In genomic region chr9:129709471-129710460, GRCh38 we compare ENCODE assay signal across 26 cellular contexts. TPM values are rescaled to one million over a fixed set of nuclear protein-coding genes. Genes with fewer than 3 reads are reported as not detected.
DNase-seq lines count a peak whose midpoint lies in the region; ATAC-seq, FAIRE-seq and TF ChIP-seq lines count a peak whose summit lies in the region.
"Had no signal": no experiment of that assay in that cellular context is flagged by ENCODE, and none has a peak within 500 bp of the region (broad histone marks: within the 10 kb centered on the region; RNA-seq: fewer than 3 reads in every experiment).

No MANE protein-coding gene starts in this region.

- H2AK5ac ChIP-seq in mesenchymal stem cell (ENCODE audit: low read length, severe bottlenecking) = peak overlapping the region; percentile 69

- no peak overlapping the region for H3K4me3 Mint-ChIP-seq in activated naive CD8-positive, alpha-beta T cell treated with anti-CD3 and anti-CD28 coated beads, Interleukin-2, amount 10 ng/mL, durations not matched to agents 7 days and 5 days
- no peak overlapping the region for H3K4me3 Mint-ChIP-seq in activated naive CD8-positive, alpha-beta T cell treated with anti-CD3 and anti-CD28 coated beads for 36 hours
- H3K4me3 Mint-ChIP-seq in stimulated activated naive CD8-positive, alpha-beta T cell treated with anti-CD3 and anti-CD28 coated beads, Interleukin-15, amount 100 ng/mL, for 72 hours = no peak overlapping the region
- H3K4me3 Mint-ChIP-seq: GM23338, neural progenitor cell had no signal

- H3K4me1 Mint-ChIP-seq in activated naive CD8-positive, alpha-beta T cell treated with anti-CD3 and anti-CD28 coated beads, Interleukin-2, amount 10 ng/mL, durations not matched to agents 7 days and 5 days = peaks cover 17% of the 10 kb centered on the region
- H3K4me1 Mint-ChIP-seq in activated naive CD8-positive, alpha-beta T cell treated with anti-CD3 and anti-CD28 coated beads for 36 hours = peaks cover 15% of the 10 kb centered on the region
- peaks cover 27% of the 10 kb centered on the region for H3K4me1 Mint-ChIP-seq in stimulated activated naive CD8-positive, alpha-beta T cell treated with anti-CD3 and anti-CD28 coated beads, Interleukin-15, amount 100 ng/mL, for 72 hours

- H3K23ac ChIP-seq in mesenchymal stem cell (ENCODE audit: low read length in 2 of 2) = no peak overlapping the region

- H3K4me3 ChIP-seq in mesenchymal stem cell (ENCODE audit: insufficient read depth in 1 of 2, low read depth in 1 of 2, low read length in 2 of 2) (no peak overlapping the region), tibial artery (no peak overlapping the region)
- H3K4me3 ChIP-seq: GM23338, mucosa of descending colon, neural progenitor cell, PC-9, prostate gland, SJCRH30 had no signal

- H2BK5ac ChIP-seq in mesenchymal stem cell (ENCODE audit: low read depth, low read length, poor library complexity, severe bottlenecking) = no peak overlapping the region

- H3K36me3 Mint-ChIP-seq in activated naive CD8-positive, alpha-beta T cell treated with anti-CD3 and anti-CD28 coated beads, Interleukin-2, amount 10 ng/mL, durations not matched to agents 7 days and 5 days = no peaks in the 10 kb centered on the region
- no peaks in the 10 kb centered on the region for H3K36me3 Mint-ChIP-seq in activated naive CD8-positive, alpha-beta T cell treated with anti-CD3 and anti-CD28 coated beads for 36 hours
- H3K36me3 Mint-ChIP-seq: neural progenitor cell had no signal

- H3K4ac ChIP-seq in mesenchymal stem cell (ENCODE audit: low read depth in 1 of 2, low read length in 2 of 2) = no peak overlapping the region

- H4K91ac ChIP-seq in mesenchymal stem cell (ENCODE audit: low read length) = peak overlapping the region; percentile 49

- H3K36me3 ChIP-seq in mesenchymal stem cell (ENCODE audit: control insufficient read depth in 1 of 2, insufficient read depth in 2 of 2, low read depth in 1 of 2, low read length in 2 of 2) (peaks cover 0 to 3% of the 10 kb centered on the region in 2 experiments), tibial artery (no peaks in the 10 kb centered on the region)
- H3K36me3 ChIP-seq: neural progenitor cell, prostate gland, SJCRH30 had no signal

- H3K14ac ChIP-seq in mesenchymal stem cell (ENCODE audit: low read length in 2 of 2) = peak overlapping the region in 1 of 2 experiments; percentile 1

- H2BK15ac ChIP-seq in mesenchymal stem cell (ENCODE audit: low read depth, poor library complexity, severe bottlenecking) = peak overlapping the region; percentile 44

- peak overlapping the region; percentile 25 for H3K27ac Mint-ChIP-seq in activated naive CD8-positive, alpha-beta T cell treated with anti-CD3 and anti-CD28 coated beads, Interleukin-2, amount 10 ng/mL, durations not matched to agents 7 days and 5 days
- no peak overlapping the region for H3K27ac Mint-ChIP-seq in activated naive CD8-positive, alpha-beta T cell treated with anti-CD3 and anti-CD28 coated beads for 36 hours
- peak overlapping the region in 1 of 2 donors; percentile 91 for H3K27ac Mint-ChIP-seq in stimulated activated naive CD8-positive, alpha-beta T cell treated with anti-CD3 and anti-CD28 coated beads, Interleukin-15, amount 100 ng/mL, for 72 hours
- H3K27ac Mint-ChIP-seq: GM23338 had no signal

- WGBS in mesenchymal stem cell = 91% methylated on average over 21 of the region's 22 CpGs

- peak overlapping the region in 1 of 2 experiments; percentile 73 for H3K18ac ChIP-seq in mesenchymal stem cell (ENCODE audit: low read depth in 1 of 2, low read length in 2 of 2)

- peak overlapping the region; percentile 62 for H4K8ac ChIP-seq in mesenchymal stem cell (ENCODE audit: low read length)

- no peaks in the 10 kb centered on the region for H3K79me1 ChIP-seq in mesenchymal stem cell (replicated peaks; ENCODE audit: low read length, poor library complexity, severe bottlenecking)

- TF ChIP-seq POLR2A in GM12891 (IDR thresholded peaks at IDR 0.05; ENCODE audit: low read depth, low read length) = no peak

- H2BK120ac ChIP-seq in mesenchymal stem cell (ENCODE audit: low read depth, low read length) = no peak overlapping the region

- H3K27ac ChIP-seq in mesenchymal stem cell (ENCODE audit: low read length, poor library complexity, severe bottlenecking) (no peak overlapping the region), tibial artery (peak overlapping the region; percentile 29 to 81)
- H3K27ac ChIP-seq: HL-60, neural progenitor cell, PC-9, prostate gland, SJCRH30 had no signal

- no peak overlapping the region for H3K4me2 ChIP-seq in mesenchymal stem cell (ENCODE audit: low read length, poor library complexity, severe bottlenecking)
- H3K4me2 ChIP-seq: GM23338, neural progenitor cell, PC-9 had no signal

- H2AFZ ChIP-seq in mesenchymal stem cell (ENCODE audit: low read depth, low read length) = no peak overlapping the region
- H2AFZ ChIP-seq: GM23338, neural progenitor cell, PC-9 had no signal

- H3K4me1 ChIP-seq in mesenchymal stem cell (ENCODE audit: control insufficient read depth, insufficient read depth, low read depth, low read length) (peaks cover 25% of the 10 kb centered on the region), tibial artery (peaks cover 6 to 65% (median 46%) of the 10 kb centered on the region in 4 donors)

- no peak for TF ChIP-seq CTCF in tibial artery (IDR thresholded peaks at IDR 0.05)

- intact Hi-C loops in tibial artery (cut with DNase I; ENCODE audit: low total_unique reads) = no loop called here

- FAIRE-seq in GM12891 (lab: Jason Lieb, UNC) = no peak
- FAIRE-seq: endometrium, HepG2 had no signal

- no peaks in the 10 kb centered on the region for H3K9me3 Mint-ChIP-seq in activated naive CD8-positive, alpha-beta T cell treated with anti-CD3 and anti-CD28 coated beads, Interleukin-2, amount 10 ng/mL, durations not matched to agents 7 days and 5 days
- H3K9me3 Mint-ChIP-seq in activated naive CD8-positive, alpha-beta T cell treated with anti-CD3 and anti-CD28 coated beads for 36 hours = no peaks in the 10 kb centered on the region
- H3K9me3 Mint-ChIP-seq in stimulated activated naive CD8-positive, alpha-beta T cell treated with anti-CD3 and anti-CD28 coated beads, Interleukin-15, amount 100 ng/mL, for 72 hours = no peaks in the 10 kb centered on the region
- H3K9me3 Mint-ChIP-seq: GM23338, neural progenitor cell had no signal

- H3K9ac ChIP-seq in mesenchymal stem cell (ENCODE audit: low read length) = no peak overlapping the region
- H3K9ac ChIP-seq: neural progenitor cell had no signal

- peaks cover 0 to under 1% of the 10 kb centered on the region in 2 experiments for H3K27me3 ChIP-seq in mesenchymal stem cell (ENCODE audit: control insufficient read depth in 1 of 2, insufficient read depth in 1 of 2, low read length in 2 of 2)
- H3K27me3 ChIP-seq in tibial artery = no peaks in the 10 kb centered on the region
- H3K27me3 ChIP-seq: neural progenitor cell had no signal

- peak overlapping the region; percentile 18 to 27 for H2BK12ac ChIP-seq in mesenchymal stem cell (ENCODE audit: low read length in 2 of 2)

- no peak for ATAC-seq in activated naive CD8-positive, alpha-beta T cell treated with anti-CD3 and anti-CD28 coated beads, Interleukin-2, amount 10 ng/mL, durations not matched to agents 7 days and 5 days (ENCODE audit: low read depth)
- ATAC-seq in GM18498 (IDR thresholded peaks at IDR 0.05; ENCODE audit: unreplicated experiment) = no peak
- ATAC-seq in stimulated activated naive CD8-positive, alpha-beta T cell treated with anti-CD3 and anti-CD28 coated beads, Interleukin-15, amount 100 ng/mL, for 72 hours = no peak
- ATAC-seq: GM23338, HepG2, left ventricle myocardium superior, mucosa of descending colon had no signal

- peaks cover 12% of the 10 kb centered on the region for H3K27me3 Mint-ChIP-seq in activated naive CD8-positive, alpha-beta T cell treated with anti-CD3 and anti-CD28 coated beads, Interleukin-2, amount 10 ng/mL, durations not matched to agents 7 days and 5 days
- peaks cover 8% of the 10 kb centered on the region for H3K27me3 Mint-ChIP-seq in activated naive CD8-positive, alpha-beta T cell treated with anti-CD3 and anti-CD28 coated beads for 36 hours
- H3K27me3 Mint-ChIP-seq in stimulated activated naive CD8-positive, alpha-beta T cell treated with anti-CD3 and anti-CD28 coated beads, Interleukin-15, amount 100 ng/mL, for 72 hours = no peaks in the 10 kb centered on the region

- H3K9me3 ChIP-seq in mesenchymal stem cell (ENCODE audit: control insufficient read depth, low read length) (no peaks in the 10 kb centered on the region), tibial artery (no peaks in the 10 kb centered on the region)
- H3K9me3 ChIP-seq: mucosa of descending colon, prostate gland, SJCRH30 had no signal

- DNase-seq in activated naive CD8-positive, alpha-beta T cell treated with anti-CD3 and anti-CD28 coated beads, Interleukin-2, amount 10 ng/mL, durations not matched to agents 7 days and 5 days = no peak
- DNase-seq in activated naive CD8-positive, alpha-beta T cell treated with anti-CD3 and anti-CD28 coated beads for 36 hours = no peak
- peak; percentile 30 for DNase-seq in cerebellar cortex (ENCODE audit: low spot score)
- DNase-seq in mesenchymal stem cell = no peak
- no peak for DNase-seq in tibial artery
- DNase-seq in GM12891 (ENCODE audit: insufficient read length, low spot score) = no peak
- no peak for DNase-seq in stimulated activated naive CD8-positive, alpha-beta T cell treated with anti-CD3 and anti-CD28 coated beads, Interleukin-15, amount 100 ng/mL, for 72 hours
- DNase-seq: activated CD4-positive, alpha-beta T cell treated with anti-CD3 and anti-CD28 coated beads, Interleukin-2, amount 50 U/mL, for 4 hours; activated effector memory CD4-positive, alpha-beta T cell treated with Interleukin-2 at 50 U/mL for 16 hours; C1 segment of cervical spinal cord; cortex of kidney; head of caudate nucleus; left ventricle myocardium superior; mucosa of descending colon; NCI-H1105; PC-9; SJCRH30; stimulated activated naive CD4-positive, alpha-beta T cell treated with Interleukin-2 at 50 U/mL for 16 hours; trophoblast cell had no signal

- POLR2A ChIA-PET in activated naive CD8-positive, alpha-beta T cell treated with anti-CD3 and anti-CD28 coated beads, Interleukin-2, amount 10 ng/mL, durations not matched to agents 7 days and 5 days (lab: Charles Lee) = interaction anchor here (0.7 kb wide), 1 partner anchor 28 kb away, joined by 3 read pairs; no protein-coding TSS in a partner anchor

TF ChIP-seq in GM12891, 5 proteins besides CTCF, POLR2A, EP300 and RAD21 (continues in another document):
- TF ChIP-seq PAX5 (IDR thresholded peaks at IDR 0.05; ENCODE audit: insufficient read depth, low read length, severe bottlenecking) = no peak

RNA-seq across cellular contexts. Expression of gene PTGES, which starts 43.1 kb away (rescaled TPM):
- total RNA-seq in activated naive CD8-positive, alpha-beta T cell treated with anti-CD3 and anti-CD28 coated beads, Interleukin-2, amount 10 ng/mL, durations not matched to agents 7 days and 5 days = not detected
- under 1 TPM; 0.20 to 0.21 TPM for total RNA-seq in activated naive CD8-positive, alpha-beta T cell treated with anti-CD3 and anti-CD28 coated beads for 36 hours
- polyA plus RNA-seq in mesenchymal stem cell (2013, experiment 1 of 2) = 9.1 TPM
- 8.7 TPM for polyA plus RNA-seq in mesenchymal stem cell (2013, experiment 2 of 2)
- 0.08 TPM for polyA plus RNA-seq in GM12891 (2012; ENCODE audit: low read depth, missing spikeins)
- polyA plus RNA-seq: HepG2 had no signal

RNA-seq across cellular contexts. Expression of gene PRRX2, which starts 44.3 kb away (rescaled TPM):
- total RNA-seq in activated naive CD8-positive, alpha-beta T cell treated with anti-CD3 and anti-CD28 coated beads, Interleukin-2, amount 10 ng/mL, durations not matched to agents 7 days and 5 days = not detected
- under 1 TPM; 0.66 to 0.76 TPM for total RNA-seq in activated naive CD8-positive, alpha-beta T cell treated with anti-CD3 and anti-CD28 coated beads for 36 hours
- polyA plus RNA-seq in mesenchymal stem cell (2013, experiment 1 of 2) = 19.5 TPM
- 20.1 TPM for polyA plus RNA-seq in mesenchymal stem cell (2013, experiment 2 of 2)
- not detected for polyA plus RNA-seq in GM12891 (2012; ENCODE audit: low read depth, missing spikeins)
- total RNA-seq: HepG2 had no signal
